1 cellular context compared by ENCODE assay signal in genomic region chr1:7265771-7266371, GRCh38.
TF ChIP-seq lines count a peak whose summit lies in the region.

No MANE protein-coding gene starts in this region.

TF ChIP-seq in HepG2, 621 proteins besides CTCF, POLR2A, EP300 and RAD21 (continued from another document and continues in another):
- no peak for TF ChIP-seq ZNF558 (CRISPR knock-in tag; IDR thresholded peaks at IDR 0.05; ENCODE audit: borderline replicate concordance)
- peak; percentile 27; the same call in 1 of the 2 replicates for TF ChIP-seq GABPB1 (CRISPR knock-in tag; IDR thresholded peaks at IDR 0.05)
- 0 out of 2 replicates have a peak, but pooled peaks have one; percentile 54 for TF ChIP-seq ZBTB7A (CRISPR knock-in tag; IDR thresholded peaks at IDR 0.05)
- no peak for TF ChIP-seq ADNP (CRISPR knock-in tag; IDR thresholded peaks at IDR 0.05)
- no peak for TF ChIP-seq POGK (CRISPR knock-in tag; conservative IDR thresholded peaks at IDR 0.05)
- TF ChIP-seq SP4 (CRISPR knock-in tag; IDR thresholded peaks at IDR 0.05) = 0 out of 2 replicates have a peak, but pooled peaks have one; percentile 5
- TF ChIP-seq ZNF326 (CRISPR knock-in tag; IDR thresholded peaks at IDR 0.05; ENCODE audit: borderline replicate concordance) = no peak
- TF ChIP-seq ZNF446 (CRISPR knock-in tag; IDR thresholded peaks at IDR 0.05) = no peak
- TF ChIP-seq TEAD3 (CRISPR knock-in tag; optimal IDR thresholded peaks at IDR 0.05; ENCODE audit: borderline replicate concordance) = peak; percentile 12
- peak; percentile 29 for TF ChIP-seq YY1 (IDR thresholded peaks at IDR 0.05; ENCODE audit: insufficient read depth, insufficient replicate concordance, low read depth, low read length)
- TF ChIP-seq THAP11 (CRISPR knock-in tag; IDR thresholded peaks at IDR 0.05) = 0 out of 2 replicates have a peak, but pooled peaks have one; percentile 19
- 0 out of 2 replicates have a peak, but pooled peaks have one; percentile 28 for TF ChIP-seq ATF2 (CRISPR knock-in tag; IDR thresholded peaks at IDR 0.05)
- no peak for TF ChIP-seq ZNF484 (CRISPR knock-in tag; IDR thresholded peaks at IDR 0.05; ENCODE audit: borderline replicate concordance, low read depth)
- TF ChIP-seq IRF1 (CRISPR knock-in tag; IDR thresholded peaks at IDR 0.05; ENCODE audit: low read depth) = no peak
- no peak for TF ChIP-seq CENPBD1 (CRISPR knock-in tag; IDR thresholded peaks at IDR 0.05; ENCODE audit: borderline replicate concordance, low read depth)
- TF ChIP-seq FOSL1 (CRISPR knock-in tag; IDR thresholded peaks at IDR 0.05; ENCODE audit: borderline replicate concordance) = no peak
- no peak for TF ChIP-seq MZF1 (CRISPR knock-in tag; IDR thresholded peaks at IDR 0.05; ENCODE audit: borderline replicate concordance)
- no peak for TF ChIP-seq BRD4 (CRISPR knock-in tag; IDR thresholded peaks at IDR 0.05)
- TF ChIP-seq MEIS1 (CRISPR knock-in tag; IDR thresholded peaks at IDR 0.05; ENCODE audit: borderline replicate concordance) = no peak
- TF ChIP-seq MED13 (CRISPR knock-in tag; IDR thresholded peaks at IDR 0.05) = no peak
- TF ChIP-seq DNMT1 (CRISPR knock-in tag; IDR thresholded peaks at IDR 0.05) = no peak
- no peak for TF ChIP-seq XBP1 (CRISPR knock-in tag; IDR thresholded peaks at IDR 0.05)
- no peak for TF ChIP-seq SOX6 (IDR thresholded peaks at IDR 0.05)
- TF ChIP-seq SOX6 (CRISPR knock-in tag; IDR thresholded peaks at IDR 0.05) = no peak
- no peak for TF ChIP-seq RFX1 (IDR thresholded peaks at IDR 0.05)
- TF ChIP-seq ZNF687 (CRISPR knock-in tag; IDR thresholded peaks at IDR 0.05) = peak; percentile 62
- TF ChIP-seq ZNF451 (CRISPR knock-in tag; IDR thresholded peaks at IDR 0.05) = no peak
- TF ChIP-seq ZNF792 (CRISPR knock-in tag; IDR thresholded peaks at IDR 0.05) = peak; percentile 71; the same call in 1 of the 2 replicates
- TF ChIP-seq IRX3 (CRISPR knock-in tag; IDR thresholded peaks at IDR 0.05; ENCODE audit: borderline replicate concordance, low read depth) = no peak
- TF ChIP-seq PHB2 (IDR thresholded peaks at IDR 0.05; ENCODE audit: partially characterized antibody) = no peak
- peak; percentile 64; the same call in 1 of the 2 replicates for TF ChIP-seq MYC (CRISPR knock-in tag; IDR thresholded peaks at IDR 0.05; ENCODE audit: borderline replicate concordance)
- no peak for TF ChIP-seq KDM4B (CRISPR knock-in tag; IDR thresholded peaks at IDR 0.05)
- no peak for TF ChIP-seq CSRNP1 (CRISPR knock-in tag; IDR thresholded peaks at IDR 0.05)
- peak; percentile 80 for TF ChIP-seq ZNF18 (CRISPR knock-in tag; IDR thresholded peaks at IDR 0.05; ENCODE audit: insufficient replicate concordance)
- 0 out of 2 replicates have a peak, but pooled peaks have one; percentile 44 for TF ChIP-seq MIER2 (CRISPR knock-in tag; IDR thresholded peaks at IDR 0.05)
- TF ChIP-seq ATF7 (IDR thresholded peaks at IDR 0.05) = no peak
- no peak for TF ChIP-seq ATF7 (CRISPR knock-in tag; IDR thresholded peaks at IDR 0.05)
- TF ChIP-seq ZSCAN29 (CRISPR knock-in tag; conservative IDR thresholded peaks at IDR 0.05) = no peak
- TF ChIP-seq STAT6 (CRISPR knock-in tag; IDR thresholded peaks at IDR 0.05; ENCODE audit: borderline replicate concordance) = no peak
- no peak for TF ChIP-seq U2AF1 (optimal IDR thresholded peaks at IDR 0.05; ENCODE audit: low read depth, low read length)
- no peak for TF ChIP-seq PAX8 (CRISPR knock-in tag; IDR thresholded peaks at IDR 0.05; ENCODE audit: borderline replicate concordance)
- TF ChIP-seq TBX2 (CRISPR knock-in tag; IDR thresholded peaks at IDR 0.05; ENCODE audit: borderline replicate concordance) = no peak
- no peak for TF ChIP-seq GPBP1L1 (CRISPR knock-in tag; IDR thresholded peaks at IDR 0.05)
- TF ChIP-seq ZBTB38 (CRISPR knock-in tag; IDR thresholded peaks at IDR 0.05) = peak; percentile 18; the same call in 1 of the 2 replicates
- TF ChIP-seq ZNF354B (CRISPR knock-in tag; IDR thresholded peaks at IDR 0.05) = no peak
- no peak for TF ChIP-seq EEA1 (CRISPR knock-in tag; IDR thresholded peaks at IDR 0.05; ENCODE audit: borderline replicate concordance)
- TF ChIP-seq HDAC1 (CRISPR knock-in tag; IDR thresholded peaks at IDR 0.05) = no peak
- peak; percentile 33; the same call in 1 of the 2 replicates for TF ChIP-seq ZFY (CRISPR knock-in tag; IDR thresholded peaks at IDR 0.05)
- peak; percentile 41; the same call in 1 of the 2 replicates for TF ChIP-seq SOX5 (CRISPR knock-in tag; IDR thresholded peaks at IDR 0.05; ENCODE audit: borderline replicate concordance)
- peak; percentile 24; the same call in 1 of the 2 replicates for TF ChIP-seq TFE3 (CRISPR knock-in tag; IDR thresholded peaks at IDR 0.05)
- no peak for TF ChIP-seq ZFP36L2 (CRISPR knock-in tag; IDR thresholded peaks at IDR 0.05)
- no peak for TF ChIP-seq TEAD2 (CRISPR knock-in tag; IDR thresholded peaks at IDR 0.05)
- no peak for TF ChIP-seq ARNT2 (CRISPR knock-in tag; IDR thresholded peaks at IDR 0.05; ENCODE audit: low read depth)
